ENCODE assay signal across 35 cellular contexts in the genomic region with DNA sequence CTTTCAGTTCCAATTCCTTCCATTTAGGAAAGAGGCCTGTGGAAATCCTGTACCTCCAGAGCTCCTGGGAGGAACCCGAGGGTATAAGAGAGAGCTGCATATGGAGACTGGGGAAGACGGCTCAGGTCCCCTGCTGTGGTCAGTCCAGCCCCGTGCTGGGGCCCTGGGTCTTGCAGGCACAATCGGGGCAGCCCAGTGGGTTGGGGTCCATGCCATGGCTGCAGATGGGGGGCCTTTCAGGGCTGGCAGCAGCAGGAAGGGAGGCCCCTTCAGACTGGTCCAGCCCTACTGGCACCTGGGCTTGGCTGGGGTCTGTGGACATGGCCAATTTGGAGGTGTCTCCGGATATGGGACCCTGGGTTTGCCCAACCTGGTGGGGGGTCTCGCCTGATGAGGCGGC. TPM values are rescaled to one million over a fixed set of nuclear protein-coding genes. Genes with fewer than 3 reads are reported as not detected.
"Had no signal": no experiment of that assay in that cellular context is flagged by ENCODE, and none has a peak within 500 bp of the region (broad histone marks: within the 10 kb centered on the region; RNA-seq: fewer than 3 reads in every experiment).

No MANE protein-coding gene starts in this region.

- H3K9me3 Mint-ChIP-seq: activated CD4-positive, alpha-beta memory T cell treated with anti-CD3 and anti-CD28 coated beads, Interleukin-2, amount 10 ng/mL, durations not matched to agents 7 days and 5 days; activated naive CD4-positive, alpha-beta T cell treated with anti-CD3 and anti-CD28 coated beads, Interleukin-2, amount 50 U/mL, for 24 hours; activated T-cell treated with anti-CD3 and anti-CD28 coated beads, Interleukin-2, amount 50 U/mL, for 24 hours; activated T-helper 2 cell treated with anti-CD3 and anti-CD28 coated beads, Interferon-gamma antibody, Interleukin-2, Interleukin-4, amounts not matched to agents 10 μg/mL and 5 μg/mL and 100 μg/mL, durations not matched to agents 14 hours and 24 hours and 36 hours; central memory CD8-positive, alpha-beta T cell; T-cell had no signal

- H3K9me3 ChIP-seq: adrenal gland, body of pancreas, breast epithelium had no signal

- H3K36me3 Mint-ChIP-seq: WTC11 had no signal

- H3K27ac Mint-ChIP-seq: activated CD4-positive, alpha-beta memory T cell treated with anti-CD3 and anti-CD28 coated beads, Interleukin-2, amount 10 ng/mL, durations not matched to agents 7 days and 5 days; activated CD4-positive, alpha-beta T cell treated with anti-CD3 and anti-CD28 coated beads for 36 hours; activated CD4-positive, alpha-beta T cell treated with anti-CD3 and anti-CD28 coated beads, Interleukin-2, amount 10 ng/mL, durations not matched to agents 7 days and 5 days; activated CD8-positive, alpha-beta memory T cell treated with anti-CD3 and anti-CD28 coated beads, Interleukin-2, amount 10 ng/mL, durations not matched to agents 7 days and 5 days; activated CD8-positive, alpha-beta T cell treated with anti-CD3 and anti-CD28 coated beads, Interleukin-2, amount 10 ng/mL, durations not matched to agents 7 days and 5 days; activated naive CD4-positive, alpha-beta T cell treated with anti-CD3 and anti-CD28 coated beads, Interleukin-2, amount 10 ng/mL, durations not matched to agents 7 days and 5 days; activated naive CD4-positive, alpha-beta T cell treated with anti-CD3 and anti-CD28 coated beads, Interleukin-2, amount 50 U/mL, for 24 hours; activated naive CD8-positive, alpha-beta T cell; activated T-cell treated with anti-CD3 and anti-CD28 coated beads, Interleukin-2, amount 50 U/mL, for 24 hours; activated T-helper 2 cell treated with anti-CD3 and anti-CD28 coated beads, Interferon-gamma antibody, Interleukin-2, Interleukin-4, amounts not matched to agents 10 μg/mL and 5 μg/mL and 100 μg/mL, durations not matched to agents 14 hours and 24 hours and 36 hours; T-cell; T-helper 17 cell; WTC11 had no signal

- H3K4me3 Mint-ChIP-seq: activated CD4-positive, alpha-beta memory T cell treated with anti-CD3 and anti-CD28 coated beads, Interleukin-2, amount 10 ng/mL, durations not matched to agents 7 days and 5 days; activated CD4-positive, alpha-beta T cell treated with anti-CD3 and anti-CD28 coated beads for 36 hours; activated CD4-positive, alpha-beta T cell treated with anti-CD3 and anti-CD28 coated beads, Interleukin-2, amount 10 ng/mL, durations not matched to agents 7 days and 5 days; activated CD8-positive, alpha-beta memory T cell treated with anti-CD3 and anti-CD28 coated beads, Interleukin-2, amount 10 ng/mL, durations not matched to agents 7 days and 5 days; activated CD8-positive, alpha-beta T cell treated with anti-CD3 and anti-CD28 coated beads, Interleukin-2, amount 10 ng/mL, durations not matched to agents 7 days and 5 days; activated naive CD4-positive, alpha-beta T cell treated with anti-CD3 and anti-CD28 coated beads, Interleukin-2, amount 10 ng/mL, durations not matched to agents 7 days and 5 days; activated naive CD4-positive, alpha-beta T cell treated with anti-CD3 and anti-CD28 coated beads, Interleukin-2, amount 50 U/mL, for 24 hours; activated naive CD8-positive, alpha-beta T cell; activated T-cell treated with anti-CD3 and anti-CD28 coated beads, Interleukin-2, amount 50 U/mL, for 24 hours; central memory CD8-positive, alpha-beta T cell; T-cell; T-helper 17 cell; WTC11 had no signal

- H3K36me3 ChIP-seq: adrenal gland, brain microvascular endothelial cell, breast epithelium, WERI-Rb-1 had no signal

- H3K27me3 Mint-ChIP-seq: activated CD4-positive, alpha-beta memory T cell treated with anti-CD3 and anti-CD28 coated beads, Interleukin-2, amount 10 ng/mL, durations not matched to agents 7 days and 5 days; activated CD4-positive, alpha-beta T cell treated with anti-CD3 and anti-CD28 coated beads for 36 hours; activated CD4-positive, alpha-beta T cell treated with anti-CD3 and anti-CD28 coated beads, Interleukin-2, amount 10 ng/mL, durations not matched to agents 7 days and 5 days; activated CD8-positive, alpha-beta memory T cell treated with anti-CD3 and anti-CD28 coated beads, Interleukin-2, amount 10 ng/mL, durations not matched to agents 7 days and 5 days; activated naive CD4-positive, alpha-beta T cell treated with anti-CD3 and anti-CD28 coated beads, Interleukin-2, amount 10 ng/mL, durations not matched to agents 7 days and 5 days; activated naive CD4-positive, alpha-beta T cell treated with anti-CD3 and anti-CD28 coated beads, Interleukin-2, amount 50 U/mL, for 24 hours; activated naive CD8-positive, alpha-beta T cell; activated T-cell treated with anti-CD3 and anti-CD28 coated beads, Interleukin-2, amount 50 U/mL, for 24 hours; central memory CD8-positive, alpha-beta T cell; T-cell; T-helper 17 cell had no signal

- H3K27ac ChIP-seq: adrenal gland, body of pancreas, brain microvascular endothelial cell, breast epithelium, WERI-Rb-1 had no signal

- H3K4me3 ChIP-seq: adrenal gland, body of pancreas, breast epithelium had no signal

- H3K4me1 ChIP-seq: adrenal gland, body of pancreas, breast epithelium had no signal

- H3K27me3 ChIP-seq: adrenal gland, body of pancreas, brain microvascular endothelial cell, breast epithelium had no signal

- DNase-seq: activated CD4-positive, alpha-beta memory T cell treated with anti-CD3 and anti-CD28 coated beads, Interleukin-2, amount 10 ng/mL, durations not matched to agents 7 days and 5 days; activated CD4-positive, alpha-beta T cell treated with anti-CD3 and anti-CD28 coated beads for 1 hour; activated CD4-positive, alpha-beta T cell treated with anti-CD3 and anti-CD28 coated beads for 36 hours; activated CD4-positive, alpha-beta T cell treated with anti-CD3 and anti-CD28 coated beads for 48 hours; activated CD4-positive, alpha-beta T cell treated with anti-CD3 and anti-CD28 coated beads, Interleukin-2, amount 10 ng/mL, durations not matched to agents 7 days and 5 days; activated CD4-positive, alpha-beta T cell treated with anti-CD3 and anti-CD28 coated beads, Interleukin-2, amount 50 U/mL, for 48 hours; activated CD4-positive, CD25-positive, alpha-beta regulatory T cell; activated CD8-positive, alpha-beta memory T cell treated with anti-CD3 and anti-CD28 coated beads for 24 hours; activated CD8-positive, alpha-beta memory T cell treated with anti-CD3 and anti-CD28 coated beads, Interleukin-2, amount 10 ng/mL, durations not matched to agents 7 days and 5 days; activated CD8-positive, alpha-beta memory T cell treated with anti-CD3 and anti-CD28 coated beads, Interleukin-2, amount 50 U/mL, for 48 hours; activated CD8-positive, alpha-beta T cell treated with anti-CD3 and anti-CD28 coated beads, Interleukin-2, amount 10 ng/mL, durations not matched to agents 7 days and 5 days; activated effector memory CD4-positive, alpha-beta T cell treated with Interleukin-2 at 50 U/mL for 16 hours; activated gamma-delta T cell; activated naive CD4-positive, alpha-beta T cell treated with anti-CD3 and anti-CD28 coated beads, Interleukin-2, amount 10 ng/mL, durations not matched to agents 7 days and 5 days; activated naive CD4-positive, alpha-beta T cell treated with Interleukin-2 at 50 U/mL for 16 hours; activated T-cell treated with anti-CD3 and anti-CD28 coated beads, Interleukin-2, amount 50 U/mL, for 24 hours; activated T-cell treated with anti-CD3 and anti-CD28 coated beads, Interleukin-2, amount 50 U/mL, for 48 hours; adrenal gland; aorta; body of pancreas; cerebellar nuclear complex; T-cell; T-helper 17 cell; WERI-Rb-1 had no signal

RNA-seq across cellular contexts. Expression of a gene that starts 18.2 kb away (rescaled TPM):
- total RNA-seq: activated CD4-positive, alpha-beta memory T cell treated with anti-CD3 and anti-CD28 coated beads, Interleukin-2, amount 10 ng/mL, durations not matched to agents 7 days and 5 days; activated CD8-positive, alpha-beta memory T cell treated with anti-CD3 and anti-CD28 coated beads, Interleukin-2, amount 10 ng/mL, durations not matched to agents 7 days and 5 days; activated CD8-positive, alpha-beta T cell treated with anti-CD3 and anti-CD28 coated beads, Interleukin-2, amount 10 ng/mL, durations not matched to agents 7 days and 5 days; activated T-helper 2 cell treated with anti-CD3 and anti-CD28 coated beads, Interferon-gamma antibody, Interleukin-2, Interleukin-4, amounts not matched to agents 10 μg/mL and 5 μg/mL and 100 μg/mL, durations not matched to agents 14 hours and 24 hours and 36 hours; adrenal gland; body of pancreas; breast epithelium; cardiac septum; chondrocyte; T-helper 1 cell treated with Interleukin-12 subunit alpha and Interleukin-12 subunit beta and Interleukin-4 antibody, amounts not matched to agents 30 ng/mL and 1 ng/mL, for 36 hours; T-helper 2 cell treated with Interferon-gamma antibody and Interleukin-4, amounts not matched to agents 100 ng/mL and 5 ng/mL, for 36 hours had no signal
- polyA plus RNA-seq: adrenal gland, aorta had no signal
